ENCODE assay signal across 20 cellular contexts in genomic region chr1:202836616-202837403, GRCh38. TPM values are rescaled to one million over a fixed set of nuclear protein-coding genes. Genes with fewer than 3 reads are reported as not detected.
DNase-seq lines count a peak whose midpoint lies in the region; ATAC-seq and TF ChIP-seq lines count a peak whose summit lies in the region.
"Had no signal": no experiment of that assay in that cellular context is flagged by ENCODE, and none has a peak within 500 bp of the region (broad histone marks: within the 10 kb centered on the region; RNA-seq: fewer than 3 reads in every experiment).

No MANE protein-coding gene starts in this region.

- ATAC-seq in CD8-positive, alpha-beta T cell = no peak
- ATAC-seq in activated CD8-positive, alpha-beta T cell treated with anti-CD3 and anti-CD28 coated beads for 36 hours = no peak
- peak; percentile 64 for ATAC-seq in naive thymus-derived CD4-positive, alpha-beta T cell
- ATAC-seq: left lobe of liver; naive thymus-derived CD8-positive, alpha-beta T cell had no signal

- intact Hi-C loops in CD8-positive, alpha-beta T cell (cut with DNase I, micrococcal nuclease) = no loop called here
- intact Hi-C loops in activated CD8-positive, alpha-beta T cell treated with anti-CD3 and anti-CD28 coated beads for 36 hours (cut with micrococcal nuclease) = no loop called here
- intact Hi-C loops in naive thymus-derived CD4-positive, alpha-beta T cell (cut with micrococcal nuclease) = loop anchor here in 1 of 2 donors (5.0 kb wide), 1 partner anchor 35 kb away; no protein-coding TSS in a partner anchor

- no peaks in the 10 kb centered on the region for H3K36me3 ChIP-seq in CD8-positive, alpha-beta T cell (ENCODE audit: insufficient read depth, low read length)
- no peaks in the 10 kb centered on the region for H3K36me3 ChIP-seq in naive thymus-derived CD4-positive, alpha-beta T cell (ENCODE audit: control insufficient read depth in 2 of 3, insufficient read depth in 3 of 3, low read length in 3 of 3)
- H3K36me3 ChIP-seq: Peyer's patch, right lobe of liver, stomach had no signal

- CTCF ChIA-PET in CD8-positive, alpha-beta T cell (lab: Charles Lee) = no interaction called here
- CTCF ChIA-PET in activated CD8-positive, alpha-beta T cell treated with anti-CD3 and anti-CD28 coated beads for 36 hours (lab: Charles Lee) = interaction anchor here (0.6 to 4.2 kb wide), 3 partner anchors 16 to 163 kb away, joined by 3 to 25 read pairs (median 4); no protein-coding TSS in a partner anchor
- CTCF ChIA-PET in naive thymus-derived CD4-positive, alpha-beta T cell (lab: Charles Lee) = no interaction called here

- no peak for TF ChIP-seq CTCF in CD8-positive, alpha-beta T cell (IDR thresholded peaks at IDR 0.05)
- TF ChIP-seq CTCF in activated CD8-positive, alpha-beta T cell treated with anti-CD3 and anti-CD28 coated beads for 36 hours (IDR thresholded peaks at IDR 0.05) = no peak

- H3K27me3 ChIP-seq in CD8-positive, alpha-beta T cell (ENCODE audit: insufficient read depth, low read length) = no peaks in the 10 kb centered on the region
- no peaks in the 10 kb centered on the region for H3K27me3 ChIP-seq in naive thymus-derived CD4-positive, alpha-beta T cell (ENCODE audit: control insufficient read depth in 2 of 2, insufficient read depth in 2 of 2, low read length in 2 of 2)
- H3K27me3 ChIP-seq: Peyer's patch, right lobe of liver had no signal

- POLR2A ChIA-PET in CD8-positive, alpha-beta T cell (lab: Charles Lee) = no interaction called here
- POLR2A ChIA-PET in activated CD8-positive, alpha-beta T cell treated with anti-CD3 and anti-CD28 coated beads for 36 hours (lab: Charles Lee) = interaction anchor here (1.1 kb wide), 1 partner anchor 12 kb away, joined by 4 read pairs; no protein-coding TSS in a partner anchor
- POLR2A ChIA-PET in naive thymus-derived CD4-positive, alpha-beta T cell (lab: Charles Lee) = no interaction called here

- no peaks in the 10 kb centered on the region for H3K36me3 Mint-ChIP-seq in CD8-positive, alpha-beta T cell
- H3K36me3 Mint-ChIP-seq in activated CD8-positive, alpha-beta T cell treated with anti-CD3 and anti-CD28 coated beads for 36 hours (ENCODE audit: low read depth) = no peaks in the 10 kb centered on the region
- peaks cover 0 to 1% (median 0%) of the 10 kb centered on the region in 5 donors for H3K36me3 Mint-ChIP-seq in naive thymus-derived CD4-positive, alpha-beta T cell
- H3K36me3 Mint-ChIP-seq: naive thymus-derived CD8-positive, alpha-beta T cell had no signal

- in situ Hi-C loops in KBM-7 (cut with MboI; ENCODE audit: low pct_unique_long_range_greater_than_20kb, low sequenced_read_pairs) = no loop called here

- DNase-seq in CD8-positive, alpha-beta T cell = no peak
- DNase-seq in KBM-7 = peak; percentile 30
- DNase-seq in activated CD8-positive, alpha-beta T cell treated with anti-CD3 and anti-CD28 coated beads for 36 hours = no peak
- DNase-seq in naive thymus-derived CD4-positive, alpha-beta T cell = no peak
- no peak for DNase-seq in DMS79 treated with DMSO at 0.1 percent for 48 hours (lab: John Stamatoyannopoulos, UW)
- DNase-seq in NCI-H1417 treated with DMSO at 0.1 percent for 48 hours (lab: John Stamatoyannopoulos, UW) = no peak
- no peak for DNase-seq in stimulated activated naive CD4-positive, alpha-beta T cell treated with Interleukin-2 at 50 U/mL for 16 hours (lab: John Stamatoyannopoulos, UW)
- no peak for DNase-seq in medulla oblongata (ENCODE audit: extremely low spot score)
- DNase-seq: activated naive CD4-positive, alpha-beta T cell; CD4-positive, alpha-beta T cell; head of caudate nucleus; naive thymus-derived CD8-positive, alpha-beta T cell; NCI-H1105; NCI-H226; Peyer's patch; right lobe of liver; stomach had no signal

- H3K9me3 ChIP-seq in CD8-positive, alpha-beta T cell (ENCODE audit: low read length) = no peaks in the 10 kb centered on the region
- no peaks in the 10 kb centered on the region for H3K9me3 ChIP-seq in naive thymus-derived CD4-positive, alpha-beta T cell (ENCODE audit: control insufficient read depth in 2 of 3, low read length in 3 of 3)
- H3K9me3 ChIP-seq: Peyer's patch, right lobe of liver, stomach had no signal

- H3K4me1 Mint-ChIP-seq in CD8-positive, alpha-beta T cell (ENCODE audit: low read depth) = peaks cover 25% of the 10 kb centered on the region
- peaks cover 43% of the 10 kb centered on the region for H3K4me1 Mint-ChIP-seq in activated CD8-positive, alpha-beta T cell treated with anti-CD3 and anti-CD28 coated beads for 36 hours (ENCODE audit: low read depth)
- peaks cover 10 to 60% (median 28%) of the 10 kb centered on the region in 7 donors for H3K4me1 Mint-ChIP-seq in naive thymus-derived CD4-positive, alpha-beta T cell

- no peak overlapping the region for H3K27ac ChIP-seq in CD8-positive, alpha-beta T cell (ENCODE audit: low read depth, low read length)
- H3K27ac ChIP-seq in naive thymus-derived CD4-positive, alpha-beta T cell (ENCODE audit: low read depth, low read length) = no peak overlapping the region
- H3K27ac ChIP-seq: Peyer's patch, right lobe of liver, stomach had no signal

- peaks cover 11% of the 10 kb centered on the region for H3K27me3 Mint-ChIP-seq in CD8-positive, alpha-beta T cell (ENCODE audit: low read depth)
- no peaks in the 10 kb centered on the region for H3K27me3 Mint-ChIP-seq in activated CD8-positive, alpha-beta T cell treated with anti-CD3 and anti-CD28 coated beads for 36 hours
- H3K27me3 Mint-ChIP-seq in naive thymus-derived CD4-positive, alpha-beta T cell = peaks cover 0 to 6% (median 0%) of the 10 kb centered on the region in 5 donors
- H3K27me3 Mint-ChIP-seq: CD4-positive, alpha-beta T cell had no signal

- no peak overlapping the region for H3K4me3 ChIP-seq in CD8-positive, alpha-beta T cell (ENCODE audit: low read depth, low read length)
- H3K4me3 ChIP-seq in naive thymus-derived CD4-positive, alpha-beta T cell (ENCODE audit: low read length) = no peak overlapping the region
- H3K4me3 ChIP-seq: Peyer's patch, right lobe of liver, stomach had no signal

- peaks cover 25% of the 10 kb centered on the region for H3K4me1 ChIP-seq in CD8-positive, alpha-beta T cell (ENCODE audit: insufficient read depth, low read length)
- H3K4me1 ChIP-seq in naive thymus-derived CD4-positive, alpha-beta T cell (ENCODE audit: control insufficient read depth in 2 of 2, insufficient read depth in 2 of 2, low read length in 2 of 2) = peaks cover 20% of the 10 kb centered on the region in 2 donors
- H3K4me1 ChIP-seq: right lobe of liver had no signal

- H3K4me3 Mint-ChIP-seq in CD8-positive, alpha-beta T cell = peak overlapping the region; percentile 18
- no peak overlapping the region for H3K4me3 Mint-ChIP-seq in activated CD8-positive, alpha-beta T cell treated with anti-CD3 and anti-CD28 coated beads for 36 hours
- H3K4me3 Mint-ChIP-seq in naive thymus-derived CD4-positive, alpha-beta T cell = peak overlapping the region in 4 of 10 donors; percentile 6 to 84 (median 42)

- H3K9me3 Mint-ChIP-seq in CD8-positive, alpha-beta T cell = no peaks in the 10 kb centered on the region
- H3K9me3 Mint-ChIP-seq in activated CD8-positive, alpha-beta T cell treated with anti-CD3 and anti-CD28 coated beads for 36 hours = no peaks in the 10 kb centered on the region
- H3K9me3 Mint-ChIP-seq in naive thymus-derived CD4-positive, alpha-beta T cell = no peaks in the 10 kb centered on the region
- H3K9me3 Mint-ChIP-seq: CD4-positive, alpha-beta T cell; naive thymus-derived CD8-positive, alpha-beta T cell had no signal

- no peak overlapping the region for H3K27ac Mint-ChIP-seq in CD8-positive, alpha-beta T cell
- H3K27ac Mint-ChIP-seq in activated CD8-positive, alpha-beta T cell treated with anti-CD3 and anti-CD28 coated beads for 36 hours = peak overlapping the region; percentile 27
- H3K27ac Mint-ChIP-seq in naive thymus-derived CD4-positive, alpha-beta T cell = peak overlapping the region in 3 of 9 donors; percentile 13 to 87 (median 43)
- H3K27ac Mint-ChIP-seq: CD4-positive, alpha-beta T cell had no signal

RNA-seq across cellular contexts. Expression of gene PCAT6, which starts 26.1 kb away (rescaled TPM):
- 1 to 10 TPM in 1 of 2 experiments, under 1 TPM in 1; 0.92 to 1.6 TPM for total RNA-seq in CD8-positive, alpha-beta T cell
- 1 to 10 TPM in 1 of 2 experiments, under 1 TPM in 1; 0.94 to 2.4 TPM for total RNA-seq in activated CD8-positive, alpha-beta T cell treated with anti-CD3 and anti-CD28 coated beads for 36 hours
- total RNA-seq in naive thymus-derived CD4-positive, alpha-beta T cell = 1 to 10 TPM in 2 of 5 experiments, under 1 TPM in 2, not detected in 1; 0.70 to 1.5 (median 0.94) TPM
- polyA plus RNA-seq in naive thymus-derived CD4-positive, alpha-beta T cell = not detected
- total RNA-seq: HT1080; Peyer's patch; stomach; T-helper 2 cell treated with Interferon-gamma antibody and Interleukin-4, amounts not matched to agents 100 ng/mL and 5 ng/mL, for 36 hours had no signal

RNA-seq across cellular contexts. Expression of gene KDM5B, which starts 28.6 kb away (rescaled TPM):
- 10 to 100 TPM; 55.0 to 65.1 TPM for total RNA-seq in CD8-positive, alpha-beta T cell
- total RNA-seq in activated CD8-positive, alpha-beta T cell treated with anti-CD3 and anti-CD28 coated beads for 36 hours = 10 to 100 TPM; 54.8 to 60.3 TPM
- total RNA-seq in naive thymus-derived CD4-positive, alpha-beta T cell = 100 to 1,000 TPM in 1 of 5 experiments, 10 to 100 TPM in 4; 55.2 to 105 (median 70.1) TPM
- 10 to 100 TPM; 16.1 to 18.3 TPM for polyA plus RNA-seq in naive thymus-derived CD4-positive, alpha-beta T cell

RNA-seq across cellular contexts. Expression of gene RABIF, which starts 52.1 kb away (rescaled TPM):
- total RNA-seq in CD8-positive, alpha-beta T cell = 10 to 100 TPM; 10.1 to 10.8 TPM
- 1 to 10 TPM; 7.0 to 7.1 TPM for total RNA-seq in activated CD8-positive, alpha-beta T cell treated with anti-CD3 and anti-CD28 coated beads for 36 hours
- total RNA-seq in naive thymus-derived CD4-positive, alpha-beta T cell = 10 to 100 TPM; 11.6 to 17.1 (median 14.5) TPM
- 10 to 100 TPM; 18.2 to 24.9 TPM for polyA plus RNA-seq in naive thymus-derived CD4-positive, alpha-beta T cell
